In genomic region chr21:31555741-31556191, GRCh38 we compare ENCODE assay signal across 17 cellular contexts.
DNase-seq lines count a peak whose midpoint lies in the region; ATAC-seq and TF ChIP-seq lines count a peak whose summit lies in the region.
"Had no signal": no experiment of that assay in that cellular context is flagged by ENCODE, and none has a peak within 500 bp of the region (broad histone marks: within the 10 kb centered on the region; RNA-seq: fewer than 3 reads in every experiment).

No MANE protein-coding gene starts in this region.

- H2AFZ ChIP-seq in Loucy (ENCODE audit: low read length): no peak overlapping the region
- H2AFZ ChIP-seq: PC-9 had no signal

- H3K36me3 Mint-ChIP-seq in endodermal cell (ENCODE audit: low read depth): no peaks in the 10 kb centered on the region
- peaks cover 15% of the 10 kb centered on the region for H3K36me3 Mint-ChIP-seq in nephron progenitor cell (ENCODE audit: low read depth)
- H3K36me3 Mint-ChIP-seq: stimulated activated effector memory CD8-positive, alpha-beta T cell treated with anti-CD3 and anti-CD28 coated beads, Interleukin-12 subunit alpha, Interleukin-12 subunit beta, amount 100 ng/mL, for 72 hours had no signal

- peaks cover 53% of the 10 kb centered on the region for H3K4me1 Mint-ChIP-seq in endodermal cell
- H3K4me1 Mint-ChIP-seq in nephron progenitor cell: peaks cover 72% of the 10 kb centered on the region

- intact Hi-C loops in body of pancreas (cut with DNase I): no loop called here

- peaks cover 43% of the 10 kb centered on the region for H3K4me1 ChIP-seq in Loucy (ENCODE audit: insufficient read depth, low read length, poor library complexity, severe bottlenecking)
- peaks cover 35% of the 10 kb centered on the region for H3K4me1 ChIP-seq in endodermal cell (ENCODE audit: control insufficient read depth, insufficient read depth, low read length)
- peaks cover 24% of the 10 kb centered on the region for H3K4me1 ChIP-seq in body of pancreas

- H3K27ac Mint-ChIP-seq in endodermal cell (peak overlapping the region; percentile 79), nephron progenitor cell (peak overlapping the region; percentile 98)
- H3K27ac Mint-ChIP-seq: stimulated activated effector memory CD8-positive, alpha-beta T cell treated with anti-CD3 and anti-CD28 coated beads, Interleukin-12 subunit alpha, Interleukin-12 subunit beta, amount 100 ng/mL, for 72 hours had no signal

- ATAC-seq in body of pancreas: no peak
- ATAC-seq: lower lobe of right lung; sciatic nerve; stimulated activated effector memory CD8-positive, alpha-beta T cell treated with anti-CD3 and anti-CD28 coated beads, Interleukin-12 subunit alpha, Interleukin-12 subunit beta, amount 100 ng/mL, for 72 hours had no signal

- H3K36me3 ChIP-seq in Loucy (ENCODE audit: insufficient read depth, low read length) (no peaks in the 10 kb centered on the region), endodermal cell (ENCODE audit: control insufficient read depth, insufficient read depth, low read length) (no peaks in the 10 kb centered on the region), body of pancreas (replicated peaks in 1 of 2; ENCODE audit: insufficient read depth in 1 of 2, low read depth in 2 of 2) (no peaks in the 10 kb centered on the region)
- H3K36me3 ChIP-seq: lower lobe of right lung, transverse colon had no signal

- TF ChIP-seq CTCF in Loucy (conservative IDR thresholded peaks at IDR 0.05; ENCODE audit: low read length) (no peak), endodermal cell (conservative IDR thresholded peaks at IDR 0.05) (no peak), nephron progenitor cell (IDR thresholded peaks at IDR 0.05) (no peak), body of pancreas (IDR thresholded peaks at IDR 0.05) (no peak)

- peak overlapping the region; percentile 78 for H3K27ac ChIP-seq in endodermal cell (ENCODE audit: low read depth, low read length)
- H3K27ac ChIP-seq in body of pancreas: no peak overlapping the region
- H3K27ac ChIP-seq: lower lobe of right lung, PC-9, transverse colon had no signal

- TF ChIP-seq POLR2A in body of pancreas (IDR thresholded peaks at IDR 0.05): no peak

- H3K9me2 ChIP-seq in Loucy (replicated peaks; ENCODE audit: low read depth, low read length): no peaks in the 10 kb centered on the region

- H3K9ac ChIP-seq in Loucy (ENCODE audit: low read depth, low read length, poor library complexity, severe bottlenecking) (peak overlapping the region; percentile 23), endodermal cell (ENCODE audit: extremely low read depth, low read length, poor library complexity, severe bottlenecking) (peak overlapping the region; percentile 59)

- H3K27me3 Mint-ChIP-seq in endodermal cell (ENCODE audit: insufficient read depth) (peaks cover 18% of the 10 kb centered on the region), nephron progenitor cell (ENCODE audit: low read depth, poor library complexity) (no peaks in the 10 kb centered on the region)

- H3F3A ChIP-seq in Loucy (ENCODE audit: low read depth): no peaks in the 10 kb centered on the region

- H3K9me3 ChIP-seq in Loucy (ENCODE audit: insufficient read depth, low read depth, low read length) (no peaks in the 10 kb centered on the region), endodermal cell (ENCODE audit: control insufficient read depth, low read length) (no peaks in the 10 kb centered on the region), body of pancreas (no peaks in the 10 kb centered on the region)
- H3K9me3 ChIP-seq: lower lobe of right lung, transverse colon had no signal

- H3K4me3 ChIP-seq in Loucy (ENCODE audit: low read length, poor library complexity, severe bottlenecking) (peak overlapping the region; percentile 89), endodermal cell (ENCODE audit: low read length) (peak overlapping the region; percentile 80), body of pancreas (no peak overlapping the region)
- H3K4me3 ChIP-seq: lower lobe of right lung, PC-9, transverse colon had no signal

- H3K4me3 Mint-ChIP-seq in endodermal cell (peak overlapping the region; percentile 30), nephron progenitor cell (peak overlapping the region; percentile 87)
- H3K4me3 Mint-ChIP-seq: stimulated activated effector memory CD8-positive, alpha-beta T cell treated with anti-CD3 and anti-CD28 coated beads, Interleukin-12 subunit alpha, Interleukin-12 subunit beta, amount 100 ng/mL, for 72 hours had no signal

- DNase-seq in ELF-1 (ENCODE audit: low read depth, low spot score) (peak; percentile 85), endodermal cell (peak; percentile 80), nephron progenitor cell (no peak), body of pancreas (no peak), NCI-H2081 treated with DMSO at 0.1 percent for 48 hours (lab: John Stamatoyannopoulos, UW) (no peak), globus pallidus (ENCODE audit: low spot score) (no peak), NCI-H1092 (lab: John Stamatoyannopoulos, UW) (no peak)
- DNase-seq: activated CD4-positive, alpha-beta T cell treated with anti-CD3 and anti-CD28 coated beads, Interleukin-2, amount 50 U/mL, for 4 hours; dermis blood vessel endothelial cell; GOT3; lower lobe of right lung; NCI-H510A treated with DMSO at 0.1 percent for 48 hours; PC-9; transverse colon had no signal

- peaks cover 3% of the 10 kb centered on the region for H3K27me3 ChIP-seq in Loucy (ENCODE audit: insufficient read depth, low read length, poor library complexity, severe bottlenecking)
- H3K27me3 ChIP-seq in endodermal cell (ENCODE audit: control insufficient read depth, insufficient read depth, low read length, poor library complexity, severe bottlenecking): peaks cover 12% of the 10 kb centered on the region
- peaks cover 0 to 8% of the 10 kb centered on the region in 2 donors for H3K27me3 ChIP-seq in body of pancreas

- 2 to 7% methylated on average over 6 to 8 of the region's 9 CpGs for WGBS in endodermal cell (ENCODE audit: insufficient coverage in 1 of 2, insufficient read length in 1 of 2), 2 experiments
- WGBS in body of pancreas, 2 donors: 58 to 61% methylated on average over 9 of the region's 9 CpGs

- H3K9me3 Mint-ChIP-seq in endodermal cell (no peaks in the 10 kb centered on the region), nephron progenitor cell (no peaks in the 10 kb centered on the region)
- H3K9me3 Mint-ChIP-seq: stimulated activated effector memory CD8-positive, alpha-beta T cell treated with anti-CD3 and anti-CD28 coated beads, Interleukin-12 subunit alpha, Interleukin-12 subunit beta, amount 100 ng/mL, for 72 hours had no signal

- peaks cover 85% of the 10 kb centered on the region for H3K79me2 ChIP-seq in Loucy (ENCODE audit: insufficient read depth, low read length)

- peak overlapping the region; percentile 85 for H3K4me2 ChIP-seq in Loucy (ENCODE audit: low read depth, low read length, poor library complexity, severe bottlenecking)
- H3K4me2 ChIP-seq: PC-9 had no signal

- H4K20me1 ChIP-seq in Loucy (ENCODE audit: insufficient read depth, low read length, poor library complexity, severe bottlenecking): peaks cover 30% of the 10 kb centered on the region

Comparison
In these comparisons a context has a peak if more than half of its experiments do, and no peak if none do; other contexts are left out.
1. DNase-seq: peak in ELF-1 (single experiment) and endodermal cell (single experiment); none in nephron progenitor cell (single experiment), body of pancreas (0 of 4), NCI-H2081 treated with DMSO at 0.1 percent for 48 hours (single experiment), globus pallidus (single experiment) and NCI-H1092 (single experiment).
2. H3K4me3 ChIP-seq: peak in Loucy (single experiment) and endodermal cell (single experiment); none in body of pancreas (0 of 2).